Comparison of ENCODE assay signal across 2 cellular contexts in the genomic region with DNA sequence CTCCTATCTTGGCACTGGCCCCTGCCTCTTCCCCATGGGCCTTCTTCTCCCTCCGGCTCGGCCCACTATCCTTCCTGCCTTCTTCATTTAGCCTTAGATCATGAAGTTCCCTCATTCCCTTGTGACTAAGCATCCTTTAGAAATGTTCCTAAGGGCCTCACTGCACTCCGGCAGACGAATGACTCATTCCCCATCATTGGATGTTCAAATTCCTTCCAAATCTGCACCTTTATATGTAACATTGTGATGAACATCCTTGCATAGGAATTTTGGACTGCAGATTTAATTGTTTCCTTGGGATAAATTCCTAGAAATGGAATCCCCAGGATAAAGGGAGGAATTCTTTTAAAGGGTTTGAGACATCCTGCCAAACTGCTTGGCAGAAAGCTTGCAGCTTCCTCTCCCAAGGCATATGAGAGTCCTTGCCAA.
TF ChIP-seq lines count a peak whose summit lies in the region.

No MANE protein-coding gene starts in this region.

TF ChIP-seq in GM23338, 12 proteins besides CTCF, POLR2A, EP300 and RAD21 (continues in another document):
- TF ChIP-seq POLR2AphosphoS5 (IDR thresholded peaks at IDR 0.05; ENCODE audit: low read depth) (no peak), JUNB (IDR thresholded peaks at IDR 0.05; ENCODE audit: unreplicated experiment) (no peak), ZNF331 (CRISPR knock-in tag; IDR thresholded peaks at IDR 0.05; ENCODE audit: low read depth) (no peak), STAT1 (IDR thresholded peaks at IDR 0.05; ENCODE audit: unreplicated experiment) (no peak), ETS1 (IDR thresholded peaks at IDR 0.05) (no peak), ZNF114 (CRISPR knock-in tag; IDR thresholded peaks at IDR 0.05) (no peak), EZH2phosphoT487 (IDR thresholded peaks at IDR 0.05; ENCODE audit: unreplicated experiment) (no peak), EZH2 (IDR thresholded peaks at IDR 0.05; ENCODE audit: low read depth, unreplicated experiment) (no peak)
- TF ChIP-seq, protein P1, sequence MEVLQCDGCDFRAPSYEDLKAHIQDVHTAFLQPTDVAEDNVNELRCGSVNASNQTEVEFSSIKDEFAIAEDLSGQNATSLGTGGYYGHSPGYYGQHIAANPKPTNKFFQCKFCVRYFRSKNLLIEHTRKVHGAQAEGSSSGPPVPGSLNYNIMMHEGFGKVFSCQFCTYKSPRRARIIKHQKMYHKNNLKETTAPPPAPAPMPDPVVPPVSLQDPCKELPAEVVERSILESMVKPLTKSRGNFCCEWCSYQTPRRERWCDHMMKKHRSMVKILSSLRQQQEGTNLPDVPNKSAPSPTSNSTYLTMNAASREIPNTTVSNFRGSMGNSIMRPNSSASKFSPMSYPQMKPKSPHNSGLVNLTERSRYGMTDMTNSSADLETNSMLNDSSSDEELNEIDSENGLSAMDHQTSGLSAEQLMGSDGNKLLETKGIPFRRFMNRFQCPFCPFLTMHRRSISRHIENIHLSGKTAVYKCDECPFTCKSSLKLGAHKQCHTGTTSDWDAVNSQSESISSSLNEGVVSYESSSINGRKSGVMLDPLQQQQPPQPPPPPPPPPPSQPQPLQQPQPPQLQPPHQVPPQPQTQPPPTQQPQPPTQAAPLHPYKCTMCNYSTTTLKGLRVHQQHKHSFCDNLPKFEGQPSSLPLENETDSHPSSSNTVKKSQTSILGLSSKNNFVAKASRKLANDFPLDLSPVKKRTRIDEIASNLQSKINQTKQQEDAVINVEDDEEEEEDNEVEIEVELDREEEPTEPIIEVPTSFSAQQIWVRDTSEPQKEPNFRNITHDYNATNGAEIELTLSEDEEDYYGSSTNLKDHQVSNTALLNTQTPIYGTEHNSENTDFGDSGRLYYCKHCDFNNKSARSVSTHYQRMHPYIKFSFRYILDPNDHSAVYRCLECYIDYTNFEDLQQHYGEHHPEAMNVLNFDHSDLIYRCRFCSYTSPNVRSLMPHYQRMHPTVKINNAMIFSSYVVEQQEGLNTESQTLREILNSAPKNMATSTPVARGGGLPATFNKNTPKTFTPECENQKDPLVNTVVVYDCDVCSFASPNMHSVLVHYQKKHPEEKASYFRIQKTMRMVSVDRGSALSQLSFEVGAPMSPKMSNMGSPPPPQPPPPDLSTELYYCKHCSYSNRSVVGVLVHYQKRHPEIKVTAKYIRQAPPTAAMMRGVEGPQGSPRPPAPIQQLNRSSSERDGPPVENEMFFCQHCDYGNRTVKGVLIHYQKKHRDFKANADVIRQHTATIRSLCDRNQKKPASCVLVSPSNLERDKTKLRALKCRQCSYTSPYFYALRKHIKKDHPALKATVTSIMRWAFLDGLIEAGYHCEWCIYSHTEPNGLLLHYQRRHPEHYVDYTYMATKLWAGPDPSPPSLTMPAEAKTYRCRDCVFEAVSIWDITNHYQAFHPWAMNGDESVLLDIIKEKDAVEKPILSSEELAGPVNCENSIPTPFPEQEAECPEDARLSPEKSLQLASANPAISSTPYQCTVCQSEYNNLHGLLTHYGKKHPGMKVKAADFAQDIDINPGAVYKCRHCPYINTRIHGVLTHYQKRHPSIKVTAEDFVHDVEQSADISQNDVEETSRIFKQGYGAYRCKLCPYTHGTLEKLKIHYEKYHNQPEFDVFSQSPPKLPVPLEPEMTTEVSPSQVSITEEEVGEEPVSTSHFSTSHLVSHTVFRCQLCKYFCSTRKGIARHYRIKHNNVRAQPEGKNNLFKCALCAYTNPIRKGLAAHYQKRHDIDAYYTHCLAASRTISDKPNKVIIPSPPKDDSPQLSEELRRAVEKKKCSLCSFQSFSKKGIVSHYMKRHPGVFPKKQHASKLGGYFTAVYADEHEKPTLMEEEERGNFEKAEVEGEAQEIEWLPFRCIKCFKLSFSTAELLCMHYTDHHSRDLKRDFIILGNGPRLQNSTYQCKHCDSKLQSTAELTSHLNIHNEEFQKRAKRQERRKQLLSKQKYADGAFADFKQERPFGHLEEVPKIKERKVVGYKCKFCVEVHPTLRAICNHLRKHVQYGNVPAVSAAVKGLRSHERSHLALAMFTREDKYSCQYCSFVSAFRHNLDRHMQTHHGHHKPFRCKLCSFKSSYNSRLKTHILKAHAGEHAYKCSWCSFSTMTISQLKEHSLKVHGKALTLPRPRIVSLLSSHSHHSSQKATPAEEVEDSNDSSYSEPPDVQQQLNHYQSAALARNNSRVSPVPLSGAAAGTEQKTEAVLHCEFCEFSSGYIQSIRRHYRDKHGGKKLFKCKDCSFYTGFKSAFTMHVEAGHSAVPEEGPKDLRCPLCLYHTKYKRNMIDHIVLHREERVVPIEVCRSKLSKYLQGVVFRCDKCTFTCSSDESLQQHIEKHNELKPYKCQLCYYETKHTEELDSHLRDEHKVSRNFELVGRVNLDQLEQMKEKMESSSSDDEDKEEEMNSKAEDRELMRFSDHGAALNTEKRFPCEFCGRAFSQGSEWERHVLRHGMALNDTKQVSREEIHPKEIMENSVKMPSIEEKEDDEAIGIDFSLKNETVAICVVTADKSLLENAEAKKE (CRISPR knock-in tag; IDR thresholded peaks at IDR 0.05) = no peak
- TF ChIP-seq, protein P2, sequence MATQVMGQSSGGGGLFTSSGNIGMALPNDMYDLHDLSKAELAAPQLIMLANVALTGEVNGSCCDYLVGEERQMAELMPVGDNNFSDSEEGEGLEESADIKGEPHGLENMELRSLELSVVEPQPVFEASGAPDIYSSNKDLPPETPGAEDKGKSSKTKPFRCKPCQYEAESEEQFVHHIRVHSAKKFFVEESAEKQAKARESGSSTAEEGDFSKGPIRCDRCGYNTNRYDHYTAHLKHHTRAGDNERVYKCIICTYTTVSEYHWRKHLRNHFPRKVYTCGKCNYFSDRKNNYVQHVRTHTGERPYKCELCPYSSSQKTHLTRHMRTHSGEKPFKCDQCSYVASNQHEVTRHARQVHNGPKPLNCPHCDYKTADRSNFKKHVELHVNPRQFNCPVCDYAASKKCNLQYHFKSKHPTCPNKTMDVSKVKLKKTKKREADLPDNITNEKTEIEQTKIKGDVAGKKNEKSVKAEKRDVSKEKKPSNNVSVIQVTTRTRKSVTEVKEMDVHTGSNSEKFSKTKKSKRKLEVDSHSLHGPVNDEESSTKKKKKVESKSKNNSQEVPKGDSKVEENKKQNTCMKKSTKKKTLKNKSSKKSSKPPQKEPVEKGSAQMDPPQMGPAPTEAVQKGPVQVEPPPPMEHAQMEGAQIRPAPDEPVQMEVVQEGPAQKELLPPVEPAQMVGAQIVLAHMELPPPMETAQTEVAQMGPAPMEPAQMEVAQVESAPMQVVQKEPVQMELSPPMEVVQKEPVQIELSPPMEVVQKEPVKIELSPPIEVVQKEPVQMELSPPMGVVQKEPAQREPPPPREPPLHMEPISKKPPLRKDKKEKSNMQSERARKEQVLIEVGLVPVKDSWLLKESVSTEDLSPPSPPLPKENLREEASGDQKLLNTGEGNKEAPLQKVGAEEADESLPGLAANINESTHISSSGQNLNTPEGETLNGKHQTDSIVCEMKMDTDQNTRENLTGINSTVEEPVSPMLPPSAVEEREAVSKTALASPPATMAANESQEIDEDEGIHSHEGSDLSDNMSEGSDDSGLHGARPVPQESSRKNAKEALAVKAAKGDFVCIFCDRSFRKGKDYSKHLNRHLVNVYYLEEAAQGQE (IDR thresholded peaks at IDR 0.05; ENCODE audit: unreplicated experiment) = no peak

TF ChIP-seq in HepG2, 621 proteins besides CTCF, POLR2A, EP300 and RAD21:
- TF ChIP-seq RAD51 (IDR thresholded peaks at IDR 0.05; ENCODE audit: borderline replicate concordance) = no peak
- no peak for TF ChIP-seq CBFB (CRISPR knock-in tag; IDR thresholded peaks at IDR 0.05)
- no peak for TF ChIP-seq ZUFSP (CRISPR knock-in tag; IDR thresholded peaks at IDR 0.05; ENCODE audit: borderline replicate concordance)
- TF ChIP-seq ZNF362 (CRISPR knock-in tag; IDR thresholded peaks at IDR 0.05; ENCODE audit: borderline replicate concordance) = no peak
- TF ChIP-seq ZNF770 (CRISPR knock-in tag; IDR thresholded peaks at IDR 0.05) = no peak
- no peak for TF ChIP-seq ARNTL (CRISPR knock-in tag; IDR thresholded peaks at IDR 0.05)
- no peak for TF ChIP-seq RBM22 (optimal IDR thresholded peaks at IDR 0.05; ENCODE audit: low read length)
- TF ChIP-seq ZFP37 (CRISPR knock-in tag; IDR thresholded peaks at IDR 0.05; ENCODE audit: borderline replicate concordance) = no peak
- TF ChIP-seq SOX5 (CRISPR knock-in tag; IDR thresholded peaks at IDR 0.05; ENCODE audit: borderline replicate concordance) = no peak
- no peak for TF ChIP-seq SIN3A (IDR thresholded peaks at IDR 0.05; ENCODE audit: borderline replicate concordance, low read depth, low read length)
- TF ChIP-seq ZNF737 (CRISPR knock-in tag; IDR thresholded peaks at IDR 0.05; ENCODE audit: borderline replicate concordance) = no peak
- no peak for TF ChIP-seq ZNF331 (CRISPR knock-in tag; IDR thresholded peaks at IDR 0.05)
- TF ChIP-seq ZNF33B (CRISPR knock-in tag; IDR thresholded peaks at IDR 0.05) = no peak
- no peak for TF ChIP-seq FOXO1 (CRISPR knock-in tag; IDR thresholded peaks at IDR 0.05)
- TF ChIP-seq ZNF740 (CRISPR knock-in tag; IDR thresholded peaks at IDR 0.05) = no peak
- TF ChIP-seq, protein P3, sequence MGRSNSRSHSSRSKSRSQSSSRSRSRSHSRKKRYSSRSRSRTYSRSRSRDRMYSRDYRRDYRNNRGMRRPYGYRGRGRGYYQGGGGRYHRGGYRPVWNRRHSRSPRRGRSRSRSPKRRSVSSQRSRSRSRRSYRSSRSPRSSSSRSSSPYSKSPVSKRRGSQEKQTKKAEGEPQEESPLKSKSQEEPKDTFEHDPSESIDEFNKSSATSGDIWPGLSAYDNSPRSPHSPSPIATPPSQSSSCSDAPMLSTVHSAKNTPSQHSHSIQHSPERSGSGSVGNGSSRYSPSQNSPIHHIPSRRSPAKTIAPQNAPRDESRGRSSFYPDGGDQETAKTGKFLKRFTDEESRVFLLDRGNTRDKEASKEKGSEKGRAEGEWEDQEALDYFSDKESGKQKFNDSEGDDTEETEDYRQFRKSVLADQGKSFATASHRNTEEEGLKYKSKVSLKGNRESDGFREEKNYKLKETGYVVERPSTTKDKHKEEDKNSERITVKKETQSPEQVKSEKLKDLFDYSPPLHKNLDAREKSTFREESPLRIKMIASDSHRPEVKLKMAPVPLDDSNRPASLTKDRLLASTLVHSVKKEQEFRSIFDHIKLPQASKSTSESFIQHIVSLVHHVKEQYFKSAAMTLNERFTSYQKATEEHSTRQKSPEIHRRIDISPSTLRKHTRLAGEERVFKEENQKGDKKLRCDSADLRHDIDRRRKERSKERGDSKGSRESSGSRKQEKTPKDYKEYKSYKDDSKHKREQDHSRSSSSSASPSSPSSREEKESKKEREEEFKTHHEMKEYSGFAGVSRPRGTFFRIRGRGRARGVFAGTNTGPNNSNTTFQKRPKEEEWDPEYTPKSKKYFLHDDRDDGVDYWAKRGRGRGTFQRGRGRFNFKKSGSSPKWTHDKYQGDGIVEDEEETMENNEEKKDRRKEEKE (IDR thresholded peaks at IDR 0.05) = no peak
- no peak for TF ChIP-seq GABPA (IDR thresholded peaks at IDR 0.05; ENCODE audit: low read depth, low read length)
- TF ChIP-seq GABPA (CRISPR knock-in tag; IDR thresholded peaks at IDR 0.05; ENCODE audit: low read depth) = no peak
- TF ChIP-seq, protein P4, sequence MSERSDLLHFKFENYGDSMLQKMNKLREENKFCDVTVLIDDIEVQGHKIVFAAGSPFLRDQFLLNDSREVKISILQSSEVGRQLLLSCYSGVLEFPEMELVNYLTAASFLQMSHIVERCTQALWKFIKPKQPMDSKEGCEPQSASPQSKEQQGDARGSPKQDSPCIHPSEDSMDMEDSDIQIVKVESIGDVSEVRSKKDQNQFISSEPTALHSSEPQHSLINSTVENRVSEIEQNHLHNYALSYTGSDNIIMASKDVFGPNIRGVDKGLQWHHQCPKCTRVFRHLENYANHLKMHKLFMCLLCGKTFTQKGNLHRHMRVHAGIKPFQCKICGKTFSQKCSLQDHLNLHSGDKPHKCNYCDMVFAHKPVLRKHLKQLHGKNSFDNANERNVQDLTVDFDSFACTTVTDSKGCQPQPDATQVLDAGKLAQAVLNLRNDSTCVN (CRISPR knock-in tag; IDR thresholded peaks at IDR 0.05; ENCODE audit: borderline replicate concordance) = no peak
- TF ChIP-seq ZBTB25 (CRISPR knock-in tag; IDR thresholded peaks at IDR 0.05) = no peak
